Comparison of ENCODE assay signal across 1 cellular context in the genomic region with DNA sequence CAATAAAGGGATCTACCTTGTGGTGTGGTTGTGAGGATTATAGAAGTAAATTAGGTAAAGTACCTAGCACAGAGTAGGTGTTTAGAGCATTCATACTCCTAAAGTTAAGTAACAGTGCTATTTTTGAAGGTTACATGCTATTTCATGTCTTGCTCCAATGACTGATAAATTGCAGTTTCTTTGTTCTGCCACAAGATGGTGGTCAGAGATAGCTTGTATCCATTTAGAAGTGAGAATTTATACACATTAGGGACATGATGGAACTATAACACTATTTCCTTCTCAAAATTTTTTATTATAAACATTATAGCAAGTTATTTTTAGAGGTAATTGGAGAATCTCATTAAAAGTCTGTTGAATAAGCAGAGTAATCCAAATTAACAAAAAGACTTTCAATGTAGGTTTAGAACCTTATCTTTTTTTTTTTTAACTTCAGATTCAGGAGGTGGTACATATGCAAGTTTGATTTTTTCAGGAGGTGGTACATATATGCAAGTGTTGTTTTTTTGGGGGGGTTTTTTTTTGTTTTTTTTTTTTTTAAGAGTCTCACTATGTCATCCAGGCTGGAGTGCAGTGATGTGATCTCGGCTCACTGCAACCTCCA.
A peak's percentile ranks its signal among the peaks of the same experiment; 100 is the strongest.
TF ChIP-seq lines count a peak whose summit lies in the region.

No MANE protein-coding gene starts in this region.

TF ChIP-seq in K562, 482 proteins besides CTCF, POLR2A, EP300 and RAD21 (continues in another document):
- TF ChIP-seq, protein P1, sequence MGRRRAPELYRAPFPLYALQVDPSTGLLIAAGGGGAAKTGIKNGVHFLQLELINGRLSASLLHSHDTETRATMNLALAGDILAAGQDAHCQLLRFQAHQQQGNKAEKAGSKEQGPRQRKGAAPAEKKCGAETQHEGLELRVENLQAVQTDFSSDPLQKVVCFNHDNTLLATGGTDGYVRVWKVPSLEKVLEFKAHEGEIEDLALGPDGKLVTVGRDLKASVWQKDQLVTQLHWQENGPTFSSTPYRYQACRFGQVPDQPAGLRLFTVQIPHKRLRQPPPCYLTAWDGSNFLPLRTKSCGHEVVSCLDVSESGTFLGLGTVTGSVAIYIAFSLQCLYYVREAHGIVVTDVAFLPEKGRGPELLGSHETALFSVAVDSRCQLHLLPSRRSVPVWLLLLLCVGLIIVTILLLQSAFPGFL (CRISPR knock-in tag; IDR thresholded peaks at IDR 0.05), result no peak
- TF ChIP-seq, protein P2, sequence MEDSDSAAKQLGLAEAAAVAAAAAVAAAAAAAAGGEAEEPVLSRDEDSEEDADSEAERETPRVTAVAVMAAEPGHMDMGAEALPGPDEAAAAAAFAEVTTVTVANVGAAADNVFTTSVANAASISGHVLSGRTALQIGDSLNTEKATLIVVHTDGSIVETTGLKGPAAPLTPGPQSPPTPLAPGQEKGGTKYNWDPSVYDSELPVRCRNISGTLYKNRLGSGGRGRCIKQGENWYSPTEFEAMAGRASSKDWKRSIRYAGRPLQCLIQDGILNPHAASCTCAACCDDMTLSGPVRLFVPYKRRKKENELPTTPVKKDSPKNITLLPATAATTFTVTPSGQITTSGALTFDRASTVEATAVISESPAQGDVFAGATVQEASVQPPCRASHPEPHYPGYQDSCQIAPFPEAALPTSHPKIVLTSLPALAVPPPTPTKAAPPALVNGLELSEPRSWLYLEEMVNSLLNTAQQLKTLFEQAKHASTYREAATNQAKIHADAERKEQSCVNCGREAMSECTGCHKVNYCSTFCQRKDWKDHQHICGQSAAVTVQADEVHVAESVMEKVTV (CRISPR knock-in tag; IDR thresholded peaks at IDR 0.05), result peak; percentile 12; the same call in 1 of the 2 replicates
- TF ChIP-seq, protein P3, sequence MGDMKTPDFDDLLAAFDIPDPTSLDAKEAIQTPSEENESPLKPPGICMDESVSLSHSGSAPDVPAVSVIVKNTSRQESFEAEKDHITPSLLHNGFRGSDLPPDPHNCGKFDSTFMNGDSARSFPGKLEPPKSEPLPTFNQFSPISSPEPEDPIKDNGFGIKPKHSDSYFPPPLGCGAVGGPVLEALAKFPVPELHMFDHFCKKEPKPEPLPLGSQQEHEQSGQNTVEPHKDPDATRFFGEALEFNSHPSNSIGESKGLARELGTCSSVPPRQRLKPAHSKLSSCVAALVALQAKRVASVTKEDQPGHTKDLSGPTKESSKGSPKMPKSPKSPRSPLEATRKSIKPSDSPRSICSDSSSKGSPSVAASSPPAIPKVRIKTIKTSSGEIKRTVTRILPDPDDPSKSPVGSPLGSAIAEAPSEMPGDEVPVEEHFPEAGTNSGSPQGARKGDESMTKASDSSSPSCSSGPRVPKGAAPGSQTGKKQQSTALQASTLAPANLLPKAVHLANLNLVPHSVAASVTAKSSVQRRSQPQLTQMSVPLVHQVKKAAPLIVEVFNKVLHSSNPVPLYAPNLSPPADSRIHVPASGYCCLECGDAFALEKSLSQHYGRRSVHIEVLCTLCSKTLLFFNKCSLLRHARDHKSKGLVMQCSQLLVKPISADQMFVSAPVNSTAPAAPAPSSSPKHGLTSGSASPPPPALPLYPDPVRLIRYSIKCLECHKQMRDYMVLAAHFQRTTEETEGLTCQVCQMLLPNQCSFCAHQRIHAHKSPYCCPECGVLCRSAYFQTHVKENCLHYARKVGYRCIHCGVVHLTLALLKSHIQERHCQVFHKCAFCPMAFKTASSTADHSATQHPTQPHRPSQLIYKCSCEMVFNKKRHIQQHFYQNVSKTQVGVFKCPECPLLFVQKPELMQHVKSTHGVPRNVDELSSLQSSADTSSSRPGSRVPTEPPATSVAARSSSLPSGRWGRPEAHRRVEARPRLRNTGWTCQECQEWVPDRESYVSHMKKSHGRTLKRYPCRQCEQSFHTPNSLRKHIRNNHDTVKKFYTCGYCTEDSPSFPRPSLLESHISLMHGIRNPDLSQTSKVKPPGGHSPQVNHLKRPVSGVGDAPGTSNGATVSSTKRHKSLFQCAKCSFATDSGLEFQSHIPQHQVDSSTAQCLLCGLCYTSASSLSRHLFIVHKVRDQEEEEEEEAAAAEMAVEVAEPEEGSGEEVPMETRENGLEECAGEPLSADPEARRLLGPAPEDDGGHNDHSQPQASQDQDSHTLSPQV (IDR thresholded peaks at IDR 0.05), result 0 out of 2 replicates have a peak, but pooled peaks have one; percentile 49
- 0 out of 2 replicates have a peak, but pooled peaks have one; percentile 6 for TF ChIP-seq SMC3 (conservative IDR thresholded peaks at IDR 0.05; ENCODE audit: insufficient read depth, low read depth, low read length)
- TF ChIP-seq, protein P4, sequence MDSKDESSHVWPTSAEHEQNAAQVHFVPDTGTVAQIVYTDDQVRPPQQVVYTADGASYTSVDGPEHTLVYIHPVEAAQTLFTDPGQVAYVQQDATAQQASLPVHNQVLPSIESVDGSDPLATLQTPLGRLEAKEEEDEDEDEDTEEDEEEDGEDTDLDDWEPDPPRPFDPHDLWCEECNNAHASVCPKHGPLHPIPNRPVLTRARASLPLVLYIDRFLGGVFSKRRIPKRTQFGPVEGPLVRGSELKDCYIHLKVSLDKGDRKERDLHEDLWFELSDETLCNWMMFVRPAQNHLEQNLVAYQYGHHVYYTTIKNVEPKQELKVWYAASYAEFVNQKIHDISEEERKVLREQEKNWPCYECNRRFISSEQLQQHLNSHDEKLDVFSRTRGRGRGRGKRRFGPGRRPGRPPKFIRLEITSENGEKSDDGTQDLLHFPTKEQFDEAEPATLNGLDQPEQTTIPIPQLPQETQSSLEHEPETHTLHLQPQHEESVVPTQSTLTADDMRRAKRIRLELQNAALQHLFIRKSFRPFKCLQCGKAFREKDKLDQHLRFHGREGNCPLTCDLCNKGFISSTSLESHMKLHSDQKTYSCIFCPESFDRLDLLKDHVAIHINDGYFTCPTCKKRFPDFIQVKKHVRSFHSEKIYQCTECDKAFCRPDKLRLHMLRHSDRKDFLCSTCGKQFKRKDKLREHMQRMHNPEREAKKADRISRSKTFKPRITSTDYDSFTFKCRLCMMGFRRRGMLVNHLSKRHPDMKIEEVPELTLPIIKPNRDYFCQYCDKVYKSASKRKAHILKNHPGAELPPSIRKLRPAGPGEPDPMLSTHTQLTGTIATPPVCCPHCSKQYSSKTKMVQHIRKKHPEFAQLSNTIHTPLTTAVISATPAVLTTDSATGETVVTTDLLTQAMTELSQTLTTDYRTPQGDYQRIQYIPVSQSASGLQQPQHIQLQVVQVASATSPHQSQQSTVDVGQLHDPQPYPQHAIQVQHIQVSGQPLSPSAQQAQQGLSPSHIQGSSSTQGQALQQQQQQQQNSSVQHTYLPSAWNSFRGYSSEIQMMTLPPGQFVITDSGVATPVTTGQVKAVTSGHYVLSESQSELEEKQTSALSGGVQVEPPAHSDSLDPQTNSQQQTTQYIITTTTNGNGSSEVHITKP (IDR thresholded peaks at IDR 0.05; ENCODE audit: partially characterized antibody), result no peak
- TF ChIP-seq SMARCB1 (IDR thresholded peaks at IDR 0.05; ENCODE audit: insufficient read length, low read depth), result no peak
- TF ChIP-seq EP400 (IDR thresholded peaks at IDR 0.05), result no peak
- TF ChIP-seq, protein P5, sequence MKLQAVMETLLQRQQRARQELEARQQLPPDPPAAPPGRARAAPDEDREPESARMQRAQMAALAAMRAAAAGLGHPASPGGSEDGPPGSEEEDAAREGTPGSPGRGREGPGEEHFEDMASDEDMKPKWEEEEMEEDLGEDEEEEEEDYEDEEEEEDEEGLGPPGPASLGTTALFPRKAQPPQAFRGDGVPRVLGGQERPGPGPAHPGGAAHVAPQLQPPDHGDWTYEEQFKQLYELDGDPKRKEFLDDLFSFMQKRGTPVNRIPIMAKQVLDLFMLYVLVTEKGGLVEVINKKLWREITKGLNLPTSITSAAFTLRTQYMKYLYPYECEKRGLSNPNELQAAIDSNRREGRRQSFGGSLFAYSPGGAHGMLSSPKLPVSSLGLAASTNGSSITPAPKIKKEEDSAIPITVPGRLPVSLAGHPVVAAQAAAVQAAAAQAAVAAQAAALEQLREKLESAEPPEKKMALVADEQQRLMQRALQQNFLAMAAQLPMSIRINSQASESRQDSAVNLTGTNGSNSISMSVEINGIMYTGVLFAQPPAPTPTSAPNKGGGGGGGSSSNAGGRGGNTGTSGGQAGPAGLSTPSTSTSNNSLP (IDR thresholded peaks at IDR 0.05; ENCODE audit: borderline replicate concordance, low read depth, low read length), result peak; percentile 51; the same call in 1 of the 2 replicates
- no peak for TF ChIP-seq NCOA1 (IDR thresholded peaks at IDR 0.05; ENCODE audit: low read depth)
- TF ChIP-seq CEBPG (CRISPR knock-in tag; IDR thresholded peaks at IDR 0.05), result peak; percentile 68; the same call in 1 of the 2 replicates
- peak; percentile 22 to 23; a peak in 1 of 4 replicates for TF ChIP-seq CEBPG (tag; conservative IDR thresholded peaks at IDR 0.05 in 1 of 2, IDR thresholded peaks at IDR 0.05 in 1 of 2)
- no peak for TF ChIP-seq GABPB2 (CRISPR knock-in tag; conservative IDR thresholded peaks at IDR 0.05)
- no peak for TF ChIP-seq EGR1 (conservative IDR thresholded peaks at IDR 0.05)
- no peak for TF ChIP-seq KDM4B (IDR thresholded peaks at IDR 0.05; ENCODE audit: borderline replicate concordance in 2 of 2, low read depth in 1 of 2)
- no peak for TF ChIP-seq ZNF589 (CRISPR knock-in tag; IDR thresholded peaks at IDR 0.05; ENCODE audit: low read depth)
- TF ChIP-seq COPS2 (conservative IDR thresholded peaks at IDR 0.05), result no peak
- TF ChIP-seq SRSF9 (IDR thresholded peaks at IDR 0.05; ENCODE audit: borderline replicate concordance, low read depth, low read length), result no peak
- no peak for TF ChIP-seq CBX5 (IDR thresholded peaks at IDR 0.05; ENCODE audit: borderline replicate concordance, low read depth)
- TF ChIP-seq FOXM1 (IDR thresholded peaks at IDR 0.05; ENCODE audit: low read depth), result no peak
- no peak for TF ChIP-seq FOXM1 (CRISPR knock-in tag; IDR thresholded peaks at IDR 0.05; ENCODE audit: low read depth)
- TF ChIP-seq ZNF165 (CRISPR knock-in tag; IDR thresholded peaks at IDR 0.05; ENCODE audit: borderline replicate concordance), result no peak
- TF ChIP-seq ZNF23 (CRISPR knock-in tag; IDR thresholded peaks at IDR 0.05), result no peak
- TF ChIP-seq EWSR1 (IDR thresholded peaks at IDR 0.05; ENCODE audit: borderline replicate concordance, low read depth, partially characterized antibody), result no peak
- TF ChIP-seq, protein P6, sequence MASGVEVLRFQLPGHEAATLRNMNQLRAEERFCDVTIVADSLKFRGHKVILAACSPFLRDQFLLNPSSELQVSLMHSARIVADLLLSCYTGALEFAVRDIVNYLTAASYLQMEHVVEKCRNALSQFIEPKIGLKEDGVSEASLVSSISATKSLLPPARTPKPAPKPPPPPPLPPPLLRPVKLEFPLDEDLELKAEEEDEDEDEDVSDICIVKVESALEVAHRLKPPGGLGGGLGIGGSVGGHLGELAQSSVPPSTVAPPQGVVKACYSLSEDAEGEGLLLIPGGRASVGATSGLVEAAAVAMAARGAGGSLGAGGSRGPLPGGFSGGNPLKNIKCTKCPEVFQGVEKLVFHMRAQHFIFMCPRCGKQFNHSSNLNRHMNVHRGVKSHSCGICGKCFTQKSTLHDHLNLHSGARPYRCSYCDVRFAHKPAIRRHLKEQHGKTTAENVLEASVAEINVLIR (CRISPR knock-in tag; IDR thresholded peaks at IDR 0.05), result no peak
- TF ChIP-seq MEIS2 (IDR thresholded peaks at IDR 0.05; ENCODE audit: partially characterized antibody), result peak; percentile 35
- TF ChIP-seq ZNF707 (CRISPR knock-in tag; conservative IDR thresholded peaks at IDR 0.05), result no peak
- no peak for TF ChIP-seq ZNF445 (CRISPR knock-in tag; IDR thresholded peaks at IDR 0.05; ENCODE audit: low read depth)
- no peak; the same call in 1 of the 2 replicates for TF ChIP-seq MAFK (IDR thresholded peaks at IDR 0.05; ENCODE audit: low read length)
- no peak for TF ChIP-seq ZFP30 (CRISPR knock-in tag; IDR thresholded peaks at IDR 0.05; ENCODE audit: borderline replicate concordance)
- TF ChIP-seq PYGO2 (tag; IDR thresholded peaks at IDR 0.05), result no peak
- TF ChIP-seq, protein P7, sequence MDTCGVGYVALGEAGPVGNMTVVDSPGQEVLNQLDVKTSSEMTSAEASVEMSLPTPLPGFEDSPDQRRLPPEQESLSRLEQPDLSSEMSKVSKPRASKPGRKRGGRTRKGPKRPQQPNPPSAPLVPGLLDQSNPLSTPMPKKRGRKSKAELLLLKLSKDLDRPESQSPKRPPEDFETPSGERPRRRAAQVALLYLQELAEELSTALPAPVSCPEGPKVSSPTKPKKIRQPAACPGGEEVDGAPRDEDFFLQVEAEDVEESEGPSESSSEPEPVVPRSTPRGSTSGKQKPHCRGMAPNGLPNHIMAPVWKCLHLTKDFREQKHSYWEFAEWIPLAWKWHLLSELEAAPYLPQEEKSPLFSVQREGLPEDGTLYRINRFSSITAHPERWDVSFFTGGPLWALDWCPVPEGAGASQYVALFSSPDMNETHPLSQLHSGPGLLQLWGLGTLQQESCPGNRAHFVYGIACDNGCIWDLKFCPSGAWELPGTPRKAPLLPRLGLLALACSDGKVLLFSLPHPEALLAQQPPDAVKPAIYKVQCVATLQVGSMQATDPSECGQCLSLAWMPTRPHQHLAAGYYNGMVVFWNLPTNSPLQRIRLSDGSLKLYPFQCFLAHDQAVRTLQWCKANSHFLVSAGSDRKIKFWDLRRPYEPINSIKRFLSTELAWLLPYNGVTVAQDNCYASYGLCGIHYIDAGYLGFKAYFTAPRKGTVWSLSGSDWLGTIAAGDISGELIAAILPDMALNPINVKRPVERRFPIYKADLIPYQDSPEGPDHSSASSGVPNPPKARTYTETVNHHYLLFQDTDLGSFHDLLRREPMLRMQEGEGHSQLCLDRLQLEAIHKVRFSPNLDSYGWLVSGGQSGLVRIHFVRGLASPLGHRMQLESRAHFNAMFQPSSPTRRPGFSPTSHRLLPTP (IDR thresholded peaks at IDR 0.05; ENCODE audit: borderline replicate concordance, extremely low read depth, insufficient read length), result no peak
